ENCODE assay signal across 25 cellular contexts in genomic region chr10:121171825-121172224, GRCh38.
"Had no signal": no experiment of that assay in that cellular context is flagged by ENCODE, and none has a peak within 500 bp of the region (broad histone marks: within the 10 kb centered on the region; RNA-seq: fewer than 3 reads in every experiment).

No MANE protein-coding gene starts in this region.

- H3K27ac Mint-ChIP-seq: dendritic cell treated with granulocyte-macrophage colony-stimulating factor and Interleukin-4, amounts not matched to agents 40 ng/mL and 50 ng/mL, for 4 days; endodermal cell; memory B cell; natural killer cell had no signal

- ATAC-seq: esophagus mucosa, gastrocnemius medialis, left ventricle myocardium superior, lower lobe of right lung, natural killer cell, pancreas, sciatic nerve had no signal

- H3K4me3 ChIP-seq: colonic mucosa, gastrocnemius medialis, lower lobe of right lung, pancreas, smooth muscle cell, stomach, thyroid gland had no signal

- H3K27ac ChIP-seq: colonic mucosa, epithelial cell of prostate, gastrocnemius medialis, lower lobe of right lung, pancreas, stomach, thyroid gland had no signal

- DNase-seq: colonic mucosa; effector CD8-positive, alpha-beta T cell; endodermal cell; foreskin fibroblast; gastrocnemius medialis; left ventricle myocardium superior; lower lobe of right lung; natural killer cell; pancreas; stimulated activated CD4-positive, alpha-beta T cell treated with anti-CD3 and anti-CD28 coated beads, Interleukin-12 subunit alpha, Interleukin-12 subunit beta, amount 100 ng/mL, for 4 hours; stimulated activated CD4-positive, alpha-beta T cell treated with anti-CD3 and anti-CD28 coated beads, Interleukin-1b, Interleukin-23, amount 100 ng/mL, for 48 hours; stimulated activated CD4-positive, alpha-beta T cell treated with anti-CD3 and anti-CD28 coated beads, Interleukin-4, amount 100 ng/mL, for 1 hour; stimulated activated CD8-positive, alpha-beta memory T cell treated with anti-CD3 and anti-CD28 coated beads, Interleukin-4, amount 100 ng/mL, for 48 hours; stimulated activated naive CD4-positive, alpha-beta T cell treated with Interleukin-2 at 50 U/mL for 16 hours; stomach; thyroid gland; trophoblast cell had no signal

- H3K27me3 ChIP-seq: colonic mucosa, gastrocnemius medialis, neutrophil, pancreas, stomach, thyroid gland had no signal

- H3K4me2 ChIP-seq: smooth muscle cell had no signal

- H3K4me3 Mint-ChIP-seq: dendritic cell treated with granulocyte-macrophage colony-stimulating factor and Interleukin-4, amounts not matched to agents 40 ng/mL and 50 ng/mL, for 4 days; endodermal cell; memory B cell; natural killer cell had no signal

- H3K36me3 Mint-ChIP-seq: memory B cell, natural killer cell had no signal

- H3K27me3 Mint-ChIP-seq: dendritic cell treated with granulocyte-macrophage colony-stimulating factor and Interleukin-4, amounts not matched to agents 40 ng/mL and 50 ng/mL, for 4 days; memory B cell had no signal

- FAIRE-seq: keratinocyte, pancreas had no signal

- H3K4me1 Mint-ChIP-seq: memory B cell, natural killer cell had no signal

- H3K36me3 ChIP-seq: colonic mucosa, gastrocnemius medialis, lower lobe of right lung, neutrophil, pancreas, stomach, thyroid gland had no signal

- H3K9me3 ChIP-seq: colonic mucosa, gastrocnemius medialis, lower lobe of right lung, neutrophil, pancreas, stomach, thyroid gland had no signal

- H3K4me1 ChIP-seq: colonic mucosa, gastrocnemius medialis, lower lobe of right lung, pancreas, thyroid gland had no signal

- H3K9me3 Mint-ChIP-seq: dendritic cell treated with granulocyte-macrophage colony-stimulating factor and Interleukin-4, amounts not matched to agents 40 ng/mL and 50 ng/mL, for 4 days; endodermal cell; natural killer cell had no signal
